In the genomic region with DNA sequence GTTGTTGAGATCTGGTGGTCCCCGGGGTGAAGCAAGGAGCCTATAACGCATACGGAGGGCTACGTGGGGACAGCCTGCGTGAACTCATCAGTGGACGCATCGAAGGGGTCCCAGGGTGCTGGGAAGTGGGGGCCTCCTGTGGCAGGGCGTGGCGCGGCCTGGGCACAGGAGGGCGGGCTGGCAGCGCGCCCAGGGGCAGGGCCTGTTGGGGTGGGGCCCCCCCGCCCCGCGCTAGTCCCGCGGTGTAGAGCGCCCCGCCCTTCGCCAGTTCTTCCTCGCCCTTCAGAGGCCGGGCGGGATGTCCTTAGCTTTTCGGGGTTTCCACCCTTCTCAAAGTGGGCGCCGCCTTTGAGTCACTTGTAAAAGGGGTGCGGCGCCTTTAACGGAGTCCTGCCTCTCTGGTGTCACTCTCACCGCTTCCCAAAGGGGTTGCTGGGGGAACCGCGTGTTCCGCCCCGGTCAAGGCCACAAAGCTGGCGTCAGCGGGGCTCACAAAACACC, we compare ENCODE assay signal across 1 cellular context.
A peak's percentile ranks its signal among the peaks of the same experiment; 100 is the strongest.
TF ChIP-seq lines count a peak whose summit lies in the region.

No MANE protein-coding gene starts in this region.

TF ChIP-seq in HEK293, 187 proteins besides CTCF, POLR2A, EP300 and RAD21 (continued from another document and continues in another):
- TF ChIP-seq ZBTB1 (tag by site-specific recombination; IDR thresholded peaks at IDR 0.05) (peak; percentile 39; the same call in 1 of the 2 replicates), GLI2 (tag by site-specific recombination; IDR thresholded peaks at IDR 0.05; ENCODE audit: borderline replicate concordance, low read depth) (no peak), ZNF785 (tag by site-specific recombination; IDR thresholded peaks at IDR 0.05) (no peak), KLF10 (tag by site-specific recombination; IDR thresholded peaks at IDR 0.05) (peak; percentile 72), HOXA7 (CRISPR knock-in tag; IDR thresholded peaks at IDR 0.05; ENCODE audit: borderline replicate concordance) (no peak), ZFHX2 (tag by site-specific recombination; conservative IDR thresholded peaks at IDR 0.05) (0 out of 2 replicates have a peak, but pooled peaks have one; percentile 15), ZNF335 (tag by site-specific recombination; conservative IDR thresholded peaks at IDR 0.05) (peak; percentile 89), ZNF274 (IDR thresholded peaks at IDR 0.05; ENCODE audit: low read length) (no peak), ZNF274 (tag by site-specific recombination; IDR thresholded peaks at IDR 0.05; ENCODE audit: borderline replicate concordance) (no peak), OSR2 (tag by site-specific recombination; IDR thresholded peaks at IDR 0.05) (no peak), ZNF2 (tag by site-specific recombination; IDR thresholded peaks at IDR 0.05) (0 out of 2 replicates have a peak, but pooled peaks have one; percentile 5), SCRT2 (tag by site-specific recombination; IDR thresholded peaks at IDR 0.05) (no peak), ZNF548 (tag by site-specific recombination; IDR thresholded peaks at IDR 0.05) (no peak), ZNF169 (tag by site-specific recombination; IDR thresholded peaks at IDR 0.05) (no peak), ZNF426 (tag by site-specific recombination; IDR thresholded peaks at IDR 0.05) (no peak), KLF17 (tag by site-specific recombination; IDR thresholded peaks at IDR 0.05) (no peak), BCL11B (tag by site-specific recombination; IDR thresholded peaks at IDR 0.05; ENCODE audit: low read depth) (no peak), WT1 (tag by site-specific recombination; IDR thresholded peaks at IDR 0.05) (no peak; the same call in 1 of the 2 replicates), ZNF174 (tag by site-specific recombination; IDR thresholded peaks at IDR 0.05) (no peak), REPIN1 (tag by site-specific recombination; IDR thresholded peaks at IDR 0.05; ENCODE audit: low read depth) (no peak), ZNF148 (tag by site-specific recombination; IDR thresholded peaks at IDR 0.05; ENCODE audit: borderline replicate concordance) (no peak), ZNF639 (tag by site-specific recombination; IDR thresholded peaks at IDR 0.05) (no peak), ZNF530 (tag by site-specific recombination; IDR thresholded peaks at IDR 0.05; ENCODE audit: low read depth) (no peak), ZSCAN4 (tag by site-specific recombination; IDR thresholded peaks at IDR 0.05) (no peak), ZBTB10 (tag by site-specific recombination; IDR thresholded peaks at IDR 0.05) (peak; percentile 60; the same call in 1 of the 2 replicates), ZNF561 (tag by site-specific recombination; IDR thresholded peaks at IDR 0.05; ENCODE audit: borderline replicate concordance) (peak; percentile 32; the same call in 1 of the 2 replicates), GLI4 (tag by site-specific recombination; IDR thresholded peaks at IDR 0.05) (no peak; the same call in 1 of the 2 replicates), MYNN (tag by site-specific recombination; IDR thresholded peaks at IDR 0.05; ENCODE audit: borderline replicate concordance) (no peak), TCF7L2 (IDR thresholded peaks at IDR 0.05; ENCODE audit: borderline replicate concordance, low read depth, low read length) (no peak), ZNF423 (tag by site-specific recombination; IDR thresholded peaks at IDR 0.05) (peak; percentile 66), GLIS1 (tag by site-specific recombination; IDR thresholded peaks at IDR 0.05) (peak; percentile 81), ZFP41 (tag by site-specific recombination; IDR thresholded peaks at IDR 0.05; ENCODE audit: borderline replicate concordance) (no peak), ATF2 (tag by site-specific recombination; IDR thresholded peaks at IDR 0.05; ENCODE audit: low read depth) (no peak), ZNF18 (tag by site-specific recombination; IDR thresholded peaks at IDR 0.05) (0 out of 2 replicates have a peak, but pooled peaks have one; percentile 13), SP2 (tag by site-specific recombination; IDR thresholded peaks at IDR 0.05) (peak; percentile 61), SETDB1 (IDR thresholded peaks at IDR 0.05; ENCODE audit: insufficient read length, low read length) (no peak), ZBTB20 (tag by site-specific recombination; IDR thresholded peaks at IDR 0.05) (no peak; the same call in 1 of the 2 replicates)
- TF ChIP-seq, protein P1, sequence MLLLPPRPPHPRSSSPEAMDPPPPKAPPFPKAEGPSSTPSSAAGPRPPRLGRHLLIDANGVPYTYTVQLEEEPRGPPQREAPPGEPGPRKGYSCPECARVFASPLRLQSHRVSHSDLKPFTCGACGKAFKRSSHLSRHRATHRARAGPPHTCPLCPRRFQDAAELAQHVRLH (tag by site-specific recombination; IDR thresholded peaks at IDR 0.05), result no peak
- TF ChIP-seq, protein P2, sequence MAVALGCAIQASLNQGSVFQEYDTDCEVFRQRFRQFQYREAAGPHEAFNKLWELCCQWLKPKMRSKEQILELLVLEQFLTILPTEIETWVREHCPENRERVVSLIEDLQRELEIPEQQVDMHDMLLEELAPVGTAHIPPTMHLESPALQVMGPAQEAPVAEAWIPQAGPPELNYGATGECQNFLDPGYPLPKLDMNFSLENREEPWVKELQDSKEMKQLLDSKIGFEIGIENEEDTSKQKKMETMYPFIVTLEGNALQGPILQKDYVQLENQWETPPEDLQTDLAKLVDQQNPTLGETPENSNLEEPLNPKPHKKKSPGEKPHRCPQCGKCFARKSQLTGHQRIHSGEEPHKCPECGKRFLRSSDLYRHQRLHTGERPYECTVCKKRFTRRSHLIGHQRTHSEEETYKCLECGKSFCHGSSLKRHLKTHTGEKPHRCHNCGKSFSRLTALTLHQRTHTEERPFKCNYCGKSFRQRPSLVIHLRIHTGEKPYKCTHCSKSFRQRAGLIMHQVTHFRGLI (tag by site-specific recombination; IDR thresholded peaks at IDR 0.05), result no peak
- TF ChIP-seq, protein P3, sequence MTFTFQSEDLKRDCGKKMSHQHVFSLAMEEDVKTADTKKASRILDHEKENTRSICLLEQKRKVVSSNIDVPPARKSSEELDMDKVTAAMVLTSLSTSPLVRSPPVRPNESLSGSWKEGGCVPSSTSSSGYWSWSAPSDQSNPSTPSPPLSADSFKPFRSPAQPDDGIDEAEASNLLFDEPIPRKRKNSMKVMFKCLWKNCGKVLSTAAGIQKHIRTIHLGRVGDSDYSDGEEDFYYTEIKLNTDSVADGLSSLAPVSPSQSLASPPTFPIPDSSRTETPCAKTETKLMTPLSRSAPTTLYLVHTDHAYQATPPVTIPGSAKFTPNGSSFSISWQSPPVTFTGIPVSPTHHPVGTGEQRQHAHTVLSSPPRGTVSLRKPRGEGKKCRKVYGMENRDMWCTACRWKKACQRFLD (tag by site-specific recombination; IDR thresholded peaks at IDR 0.05), result no peak
- TF ChIP-seq, protein P4, sequence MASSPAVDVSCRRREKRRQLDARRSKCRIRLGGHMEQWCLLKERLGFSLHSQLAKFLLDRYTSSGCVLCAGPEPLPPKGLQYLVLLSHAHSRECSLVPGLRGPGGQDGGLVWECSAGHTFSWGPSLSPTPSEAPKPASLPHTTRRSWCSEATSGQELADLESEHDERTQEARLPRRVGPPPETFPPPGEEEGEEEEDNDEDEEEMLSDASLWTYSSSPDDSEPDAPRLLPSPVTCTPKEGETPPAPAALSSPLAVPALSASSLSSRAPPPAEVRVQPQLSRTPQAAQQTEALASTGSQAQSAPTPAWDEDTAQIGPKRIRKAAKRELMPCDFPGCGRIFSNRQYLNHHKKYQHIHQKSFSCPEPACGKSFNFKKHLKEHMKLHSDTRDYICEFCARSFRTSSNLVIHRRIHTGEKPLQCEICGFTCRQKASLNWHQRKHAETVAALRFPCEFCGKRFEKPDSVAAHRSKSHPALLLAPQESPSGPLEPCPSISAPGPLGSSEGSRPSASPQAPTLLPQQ (tag by site-specific recombination; IDR thresholded peaks at IDR 0.05), result peak; percentile 77
- TF ChIP-seq, protein P5, sequence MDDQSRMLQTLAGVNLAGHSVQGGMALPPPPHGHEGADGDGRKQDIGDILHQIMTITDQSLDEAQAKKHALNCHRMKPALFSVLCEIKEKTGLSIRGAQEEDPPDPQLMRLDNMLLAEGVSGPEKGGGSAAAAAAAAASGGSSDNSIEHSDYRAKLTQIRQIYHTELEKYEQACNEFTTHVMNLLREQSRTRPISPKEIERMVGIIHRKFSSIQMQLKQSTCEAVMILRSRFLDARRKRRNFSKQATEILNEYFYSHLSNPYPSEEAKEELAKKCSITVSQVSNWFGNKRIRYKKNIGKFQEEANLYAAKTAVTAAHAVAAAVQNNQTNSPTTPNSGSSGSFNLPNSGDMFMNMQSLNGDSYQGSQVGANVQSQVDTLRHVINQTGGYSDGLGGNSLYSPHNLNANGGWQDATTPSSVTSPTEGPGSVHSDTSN (CRISPR knock-in tag; IDR thresholded peaks at IDR 0.05), result no peak
